In genomic region chr18:58054041-58054733, GRCh38 we compare ENCODE assay signal across 1 cellular context.
A peak's percentile ranks its signal among the peaks of the same experiment; 100 is the strongest.
TF ChIP-seq lines count a peak whose summit lies in the region.

No MANE protein-coding gene starts in this region.

TF ChIP-seq in K562, 482 proteins besides CTCF, POLR2A, EP300 and RAD21 (continues in another document):
- TF ChIP-seq ZNF282 (CRISPR knock-in tag; IDR thresholded peaks at IDR 0.05) (no peak), ZNF668 (CRISPR knock-in tag; IDR thresholded peaks at IDR 0.05) (no peak), KDM5B (IDR thresholded peaks at IDR 0.05; ENCODE audit: insufficient replicate concordance, low read depth, low read length) (no peak), ZNF143 (CRISPR knock-in tag; IDR thresholded peaks at IDR 0.05) (no peak), C11orf30 (IDR thresholded peaks at IDR 0.05; ENCODE audit: low read depth) (peak; percentile 57), TEAD4 (IDR thresholded peaks at IDR 0.05; ENCODE audit: low read length) (peak; percentile 79), TEAD4 (CRISPR knock-in tag; IDR thresholded peaks at IDR 0.05; ENCODE audit: borderline replicate concordance) (no peak), CAMTA2 (CRISPR knock-in tag; conservative IDR thresholded peaks at IDR 0.05) (no peak), NONO (IDR thresholded peaks at IDR 0.05; ENCODE audit: low read depth in 2 of 2, low read length in 1 of 2) (no peak), CEBPG (CRISPR knock-in tag; IDR thresholded peaks at IDR 0.05) (no peak), CEBPG (tag; conservative IDR thresholded peaks at IDR 0.05 in 1 of 2, IDR thresholded peaks at IDR 0.05 in 1 of 2) (peak in 1 of 2 experiments; percentile 59; a peak in 2 of 4 replicates), SMAD4 (CRISPR knock-in tag; conservative IDR thresholded peaks at IDR 0.05) (no peak), BACH1 (tag; IDR thresholded peaks at IDR 0.05) (peak; percentile 73; the same call in 1 of the 2 replicates), CEBPB (tag; IDR thresholded peaks at IDR 0.05) (peak; percentile 86), ZNF354B (CRISPR knock-in tag; IDR thresholded peaks at IDR 0.05) (no peak), CBFA2T3 (IDR thresholded peaks at IDR 0.05) (peak; percentile 27), JUND (IDR thresholded peaks at IDR 0.05; ENCODE audit: borderline replicate concordance, low read depth, low read length) (no peak), JUND (tag; IDR thresholded peaks at IDR 0.05; ENCODE audit: borderline replicate concordance, low read depth, low read length) (0 out of 3 replicates have a peak, but pooled peaks have one; percentile 18), SMARCC2 (IDR thresholded peaks at IDR 0.05; ENCODE audit: low read depth) (peak; percentile 46; the same call in 1 of the 2 replicates), TBL1XR1 (IDR thresholded peaks at IDR 0.05; ENCODE audit: low read length in 2 of 2) (no peak), ZNF316 (IDR thresholded peaks at IDR 0.05) (peak; percentile 65; the same call in 1 of the 2 replicates), ARID1B (IDR thresholded peaks at IDR 0.05) (0 out of 2 replicates have a peak, but pooled peaks have one; percentile 35), TEAD2 (tag; IDR thresholded peaks at IDR 0.05) (peak; percentile 47; the same call in 1 of the 2 replicates), TRIM24 (IDR thresholded peaks at IDR 0.05) (peak; percentile 22 to 46; a peak in 1 of 4 replicates), CTBP1 (IDR thresholded peaks at IDR 0.05; ENCODE audit: borderline replicate concordance) (peak; percentile 62; the same call in 1 of the 2 replicates), ARID2 (IDR thresholded peaks at IDR 0.05) (no peak), ZNF318 (IDR thresholded peaks at IDR 0.05; ENCODE audit: borderline replicate concordance in 1 of 2, low read depth in 1 of 2) (no peak), ZEB2 (IDR thresholded peaks at IDR 0.05) (peak; percentile 68), DPF2 (IDR thresholded peaks at IDR 0.05) (peak; percentile 62), THRB (CRISPR knock-in tag; conservative IDR thresholded peaks at IDR 0.05) (no peak), KAT8 (IDR thresholded peaks at IDR 0.05; ENCODE audit: low read depth) (no peak), NKRF (IDR thresholded peaks at IDR 0.05; ENCODE audit: borderline replicate concordance) (no peak), ZC3H11A (IDR thresholded peaks at IDR 0.05; ENCODE audit: low read depth, low read length) (no peak), RFX7 (CRISPR knock-in tag; IDR thresholded peaks at IDR 0.05) (no peak), CBX3 (IDR thresholded peaks at IDR 0.05; ENCODE audit: borderline replicate concordance in 1 of 2, low read length in 2 of 2) (0 out of 3 replicates have a peak, but pooled peaks of 1 of the 2 experiments have one; percentile 54), ZNF592 (IDR thresholded peaks at IDR 0.05) (no peak), E2F1 (CRISPR knock-in tag; IDR thresholded peaks at IDR 0.05) (no peak), ATF3 (IDR thresholded peaks at IDR 0.05) (peak; percentile 43; the same call in 1 of the 2 replicates), ATF3 (CRISPR knock-in tag; conservative IDR thresholded peaks at IDR 0.05) (no peak), TEAD1 (CRISPR knock-in tag; IDR thresholded peaks at IDR 0.05) (peak; percentile 62 to 64; a peak in 2 of 4 replicates), ZNF197 (CRISPR knock-in tag; IDR thresholded peaks at IDR 0.05; ENCODE audit: low read depth) (no peak), XRCC5 (IDR thresholded peaks at IDR 0.05; ENCODE audit: low read depth, low read length) (no peak), NFE2 (IDR thresholded peaks at IDR 0.05; ENCODE audit: low read depth) (peak; percentile 87), CTCFL (IDR thresholded peaks at IDR 0.05; ENCODE audit: borderline replicate concordance, insufficient read depth, low read depth, low read length, poor library complexity, severe bottlenecking) (no peak), ZFP1 (CRISPR knock-in tag; IDR thresholded peaks at IDR 0.05) (no peak), STAG1 (CRISPR knock-in tag; IDR thresholded peaks at IDR 0.05; ENCODE audit: borderline replicate concordance) (no peak)
